9 cellular contexts compared by ENCODE assay signal in the genomic region with DNA sequence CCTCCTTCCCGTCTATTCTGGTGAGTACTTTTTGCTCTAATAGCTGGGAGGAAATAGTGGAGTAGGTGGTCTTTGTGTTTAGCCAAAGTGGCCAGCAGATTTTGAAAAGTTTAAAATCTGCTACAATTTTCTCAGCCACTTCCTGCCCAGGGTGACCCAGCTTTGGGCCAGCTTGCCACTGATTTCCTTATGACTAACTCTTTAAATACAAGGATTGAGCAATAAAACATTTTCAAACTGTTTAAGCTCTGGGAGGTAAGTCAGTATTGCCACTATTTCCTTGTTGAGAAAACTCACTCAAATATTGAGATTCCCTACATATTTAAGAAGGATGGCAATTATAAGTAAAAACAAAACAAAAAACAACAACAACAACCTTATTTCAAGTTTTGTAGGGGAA. TPM values are rescaled to one million over a fixed set of nuclear protein-coding genes. Genes with fewer than 3 reads are reported as not detected.
DNase-seq lines count a peak whose midpoint lies in the region; ATAC-seq and TF ChIP-seq lines count a peak whose summit lies in the region.
"Had no signal": no experiment of that assay in that cellular context is flagged by ENCODE, and none has a peak within 500 bp of the region (broad histone marks: within the 10 kb centered on the region; RNA-seq: fewer than 3 reads in every experiment).

No MANE protein-coding gene starts in this region.

- H3K4me3 ChIP-seq in foreskin fibroblast (ENCODE audit: low read depth in 1 of 2, low read length in 2 of 2) (no peak overlapping the region), thoracic aorta (no peak overlapping the region)
- no peak overlapping the region for H3K4me3 ChIP-seq in effector memory CD4-positive, alpha-beta T cell (ENCODE audit: insufficient read depth, low read depth, low read length, poor library complexity, severe bottlenecking)

- H3K4me1 ChIP-seq in thoracic aorta (ENCODE audit: control insufficient read depth in 1 of 2, low read depth in 2 of 2), result peaks cover 30 to 40% of the 10 kb centered on the region in 2 donors
- H3K4me1 ChIP-seq in effector memory CD4-positive, alpha-beta T cell (ENCODE audit: control insufficient read depth, insufficient read depth, low read length, poor library complexity, severe bottlenecking), result no peaks in the 10 kb centered on the region

- no peaks in the 10 kb centered on the region for H3K27me3 ChIP-seq in thoracic aorta (replicated peaks; ENCODE audit: insufficient read depth)
- H3K27me3 ChIP-seq in effector memory CD4-positive, alpha-beta T cell (replicated peaks; ENCODE audit: control insufficient read depth, insufficient read depth, low read length, poor library complexity, severe bottlenecking), result no peaks in the 10 kb centered on the region

- DNase-seq in HPDE6-E6E7 (ENCODE audit: extremely low spot score), result peak; percentile 57
- DNase-seq in SW 1271 (lab: John Stamatoyannopoulos, UW), result peak; percentile 3 to 71
- peak; percentile 68 to 81 for DNase-seq in foreskin fibroblast
- DNase-seq in thoracic aorta (ENCODE audit: low spot score), result no peak
- no peak for DNase-seq in caudate nucleus (lab: John Stamatoyannopoulos, UW)
- no peak for DNase-seq in HEK293T (ENCODE audit: extremely low spot score)
- no peak for DNase-seq in effector memory CD4-positive, alpha-beta T cell
- DNase-seq: activated T-cell treated with anti-CD3 and anti-CD28 coated beads, Interleukin-2, amount 50 U/mL, for 4 hours had no signal

- TF ChIP-seq CTCF in foreskin fibroblast (IDR thresholded peaks at IDR 0.05; ENCODE audit: low read depth, low read length) (no peak), thoracic aorta (IDR thresholded peaks at IDR 0.05) (no peak)

- ATAC-seq in thoracic aorta (ENCODE audit: insufficient number of reproducible peaks, low FRiP score, low read depth) (peak; percentile 55), HG02973 (IDR thresholded peaks at IDR 0.05; ENCODE audit: unreplicated experiment) (no peak)
- ATAC-seq: activated T-cell treated with anti-CD3 and anti-CD28 coated beads, Interleukin-2, amount 50 U/mL, for 4 hours had no signal

- H3K36me3 ChIP-seq in thoracic aorta, result no peaks in the 10 kb centered on the region
- peaks cover 10% of the 10 kb centered on the region for H3K36me3 ChIP-seq in effector memory CD4-positive, alpha-beta T cell (ENCODE audit: control insufficient read depth, insufficient read depth, low read length)

- no peaks in the 10 kb centered on the region for H3K9me3 ChIP-seq in thoracic aorta
- no peaks in the 10 kb centered on the region for H3K9me3 ChIP-seq in effector memory CD4-positive, alpha-beta T cell (ENCODE audit: control insufficient read depth, low read length)

- POLR2A ChIA-PET in HEK293T (lab: Yijun Ruan, JAX), result interaction anchor here (0.6 kb wide), 1 partner anchor 259 kb away, joined by 3 read pairs; no protein-coding TSS in a partner anchor

- peak overlapping the region; percentile 62 to 70 for H3K27ac ChIP-seq in thoracic aorta
- H3K27ac ChIP-seq in caudate nucleus (ENCODE audit: low read depth, low read length), result no peak overlapping the region
- H3K27ac ChIP-seq in effector memory CD4-positive, alpha-beta T cell (ENCODE audit: insufficient read depth, low read length, poor library complexity, severe bottlenecking), result no peak overlapping the region

- CTCF ChIA-PET in HEK293T (lab: Yijun Ruan, JAX), result no interaction called here

TF ChIP-seq in HEK293T, 16 proteins besides CTCF, POLR2A, EP300 and RAD21:
- TF ChIP-seq HDGF (IDR thresholded peaks at IDR 0.05; ENCODE audit: borderline replicate concordance) (no peak), FOXA1 (IDR thresholded peaks at IDR 0.05) (no peak), FOXM1 (IDR thresholded peaks at IDR 0.05; ENCODE audit: borderline replicate concordance) (no peak), ZNF384 (IDR thresholded peaks at IDR 0.05) (no peak), ELF4 (IDR thresholded peaks at IDR 0.05) (no peak), FOXK2 (IDR thresholded peaks at IDR 0.05) (no peak), SP1 (IDR thresholded peaks at IDR 0.05) (no peak)

RNA-seq across cellular contexts. Expression of a gene that starts 54.5 kb away (rescaled TPM):
- 10 to 100 TPM; 33.6 to 54.0 TPM for total RNA-seq in thoracic aorta

Comparison
In these comparisons a context has a peak if more than half of its experiments do, and no peak if none do; other contexts are left out.
1. DNase-seq: peak in HPDE6-E6E7 (single experiment), SW 1271 (2 of 2) and foreskin fibroblast (2 of 2); none in thoracic aorta (single experiment), caudate nucleus (0 of 61), HEK293T (single experiment) and effector memory CD4-positive, alpha-beta T cell (0 of 3).
2. H3K27ac ChIP-seq: peak in thoracic aorta (2 of 2); none in caudate nucleus (single experiment) and effector memory CD4-positive, alpha-beta T cell (single experiment).